1 cellular context compared by ENCODE assay signal in genomic region chr5:141517902-141518610, GRCh38.
TF ChIP-seq lines count a peak whose summit lies in the region.

No MANE protein-coding gene starts in this region.

TF ChIP-seq in IMR-90, 13 proteins besides CTCF, POLR2A, EP300 and RAD21:
- TF ChIP-seq SMC3 (IDR thresholded peaks at IDR 0.05; ENCODE audit: low read depth, low read length) (no peak), RFX5 (IDR thresholded peaks at IDR 0.05; ENCODE audit: low read depth, low read length) (peak; percentile 28; the same call in 1 of the 2 replicates), FOS (IDR thresholded peaks at IDR 0.05; ENCODE audit: low read depth, low read length) (0 out of 2 replicates have a peak, but pooled peaks have one; percentile 12), MAZ (IDR thresholded peaks at IDR 0.05; ENCODE audit: borderline replicate concordance, low read depth, low read length) (0 out of 2 replicates have a peak, but pooled peaks have one; percentile 13), RCOR1 (IDR thresholded peaks at IDR 0.05; ENCODE audit: insufficient replicate concordance, low read length) (peak; percentile 58), MXI1 (IDR thresholded peaks at IDR 0.05; ENCODE audit: borderline replicate concordance, low read depth, low read length) (no peak), MAFK (IDR thresholded peaks at IDR 0.05; ENCODE audit: low read depth, low read length) (no peak), CEBPB (IDR thresholded peaks at IDR 0.05; ENCODE audit: low read depth, low read length) (peak; percentile 56; the same call in 1 of the 2 replicates)
